Comparison of ENCODE assay signal across 10 cellular contexts in the genomic region with DNA sequence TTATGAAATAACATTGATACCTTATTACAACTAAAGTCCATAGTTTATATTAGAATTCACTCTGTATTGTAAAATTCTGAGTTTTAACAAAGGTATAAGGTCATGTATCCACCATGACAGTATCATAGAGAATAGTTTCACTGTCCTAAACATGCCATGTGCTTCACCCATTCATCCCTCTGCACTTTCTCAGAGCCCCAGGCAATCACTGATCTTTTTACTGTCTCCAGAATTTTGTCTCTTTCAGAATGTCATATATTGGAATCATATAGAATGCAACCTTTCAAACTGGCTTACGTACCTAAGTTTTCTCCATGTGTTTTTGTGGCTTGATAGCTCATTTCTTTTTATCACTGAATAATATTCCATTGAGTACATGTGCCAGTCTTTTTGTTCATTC. TPM values are rescaled to one million over a fixed set of nuclear protein-coding genes. Genes with fewer than 3 reads are reported as not detected.
"Had no signal": no experiment of that assay in that cellular context is flagged by ENCODE, and none has a peak within 500 bp of the region (broad histone marks: within the 10 kb centered on the region; RNA-seq: fewer than 3 reads in every experiment).

No MANE protein-coding gene starts in this region.

- H3K9ac ChIP-seq: KMS-11 had no signal

- DNase-seq: IMR-90, KBM-7, KG1 had no signal

- H3K4me3 ChIP-seq: K562 had no signal

- FAIRE-seq: HTR-8/SVneo, K562 had no signal

- H3K4me1 Mint-ChIP-seq: IgD-negative memory B cell had no signal

- H3K9me3 Mint-ChIP-seq: IgD-negative memory B cell had no signal

- H3K27ac Mint-ChIP-seq: IgD-negative memory B cell had no signal

- H3K4me2 ChIP-seq: KMS-11 had no signal

- H3K36me3 Mint-ChIP-seq: IgD-negative memory B cell had no signal

- H3K27me3 Mint-ChIP-seq: IgD-negative memory B cell had no signal

- H3K4me3 Mint-ChIP-seq: IgD-negative memory B cell had no signal

- ATAC-seq: K562 had no signal

- H3K27ac ChIP-seq: HL-60, KMS-11 had no signal

RNA-seq across cellular contexts. Expression of a gene that starts 33.9 kb away (rescaled TPM):
- total RNA-seq: HT-29, HT1080 had no signal
